ENCODE assay signal across 24 cellular contexts in genomic region chr11:44403176-44403575, GRCh38.
"Had no signal": no experiment of that assay in that cellular context is flagged by ENCODE, and none has a peak within 500 bp of the region (broad histone marks: within the 10 kb centered on the region; RNA-seq: fewer than 3 reads in every experiment).

No MANE protein-coding gene starts in this region.

- H3K9ac ChIP-seq: neural progenitor cell, parathyroid adenoma had no signal

- DNase-seq: naive thymus-derived CD8-positive, alpha-beta T cell; occipital lobe; ovary; posterior cingulate gyrus; psoas muscle; right cardiac atrium; right lobe of liver; sigmoid colon; small intestine; stimulated activated CD4-positive, alpha-beta T cell treated with anti-CD3 and anti-CD28 coated beads, Interleukin-15, amount 100 ng/mL, for 24 hours; stimulated activated CD4-positive, alpha-beta T cell treated with anti-CD3 and anti-CD28 coated beads, Interleukin-2, amount 100 ng/mL, for 24 hours; stimulated activated CD4-positive, alpha-beta T cell treated with anti-CD3 and anti-CD28 coated beads, Interleukin-2, amount 100 ng/mL, for 48 hours; stimulated activated CD4-positive, alpha-beta T cell treated with anti-CD3 and anti-CD28 coated beads, Interleukin-4, amount 100 ng/mL, for 24 hours; stimulated activated naive B cell treated with anti-CD40 and anti-IgM and Interleukin-4, amounts not matched to agents 10 μg/mL and 1 μg/mL and 100 μg/mL, for 72 hours; stimulated activated naive CD4-positive, alpha-beta T cell treated with Interleukin-2 at 50 U/mL for 16 hours; stomach; tibial artery; transverse colon; upper lobe of right lung; uterus had no signal

- H3K9me3 ChIP-seq: ovary, psoas muscle, right lobe of liver, sigmoid colon, stomach, tibial artery, transverse colon, upper lobe of right lung, uterus had no signal

- H2AFZ ChIP-seq: neural progenitor cell, parathyroid adenoma had no signal

- H3K4me3 ChIP-seq: neural progenitor cell, ovary, psoas muscle, right lobe of liver, sigmoid colon, stomach, tibial artery, transverse colon, upper lobe of right lung, uterus had no signal

- ATAC-seq: naive thymus-derived CD8-positive, alpha-beta T cell; natural killer cell treated with Interleukin-12 subunit alpha and Interleukin-12 subunit beta and Interleukin-15 and Interleukin-18, amount 100 ng/mL, for 72 hours; psoas muscle; right cardiac atrium; right lobe of liver; stimulated activated effector memory CD8-positive, alpha-beta T cell treated with anti-CD3 and anti-CD28 coated beads, Interleukin-12 subunit alpha, Interleukin-12 subunit beta, amount 100 ng/mL, for 72 hours; stimulated activated naive B cell treated with anti-CD40 and anti-IgM and Interleukin-4, amounts not matched to agents 10 μg/mL and 1 μg/mL and 100 μg/mL, for 72 hours; upper lobe of right lung had no signal

- H3K27me3 ChIP-seq: neural progenitor cell, ovary, right lobe of liver, transverse colon, upper lobe of right lung, uterus had no signal

- H3K4me1 ChIP-seq: neural progenitor cell, parathyroid adenoma, psoas muscle, sigmoid colon, stomach, tibial artery, transverse colon, upper lobe of right lung, uterus had no signal

- H3K36me3 ChIP-seq: neural progenitor cell, ovary, right lobe of liver, sigmoid colon, stomach, tibial artery, transverse colon, upper lobe of right lung, uterus had no signal

- H3K79me2 ChIP-seq: parathyroid adenoma had no signal

- H3K4me2 ChIP-seq: neural progenitor cell had no signal

- H3K27ac ChIP-seq: neural progenitor cell, ovary, parathyroid adenoma, psoas muscle, right lobe of liver, sigmoid colon, stomach, tibial artery, transverse colon, upper lobe of right lung, uterus had no signal
